ENCODE assay signal across 1 cellular context in the genomic region with DNA sequence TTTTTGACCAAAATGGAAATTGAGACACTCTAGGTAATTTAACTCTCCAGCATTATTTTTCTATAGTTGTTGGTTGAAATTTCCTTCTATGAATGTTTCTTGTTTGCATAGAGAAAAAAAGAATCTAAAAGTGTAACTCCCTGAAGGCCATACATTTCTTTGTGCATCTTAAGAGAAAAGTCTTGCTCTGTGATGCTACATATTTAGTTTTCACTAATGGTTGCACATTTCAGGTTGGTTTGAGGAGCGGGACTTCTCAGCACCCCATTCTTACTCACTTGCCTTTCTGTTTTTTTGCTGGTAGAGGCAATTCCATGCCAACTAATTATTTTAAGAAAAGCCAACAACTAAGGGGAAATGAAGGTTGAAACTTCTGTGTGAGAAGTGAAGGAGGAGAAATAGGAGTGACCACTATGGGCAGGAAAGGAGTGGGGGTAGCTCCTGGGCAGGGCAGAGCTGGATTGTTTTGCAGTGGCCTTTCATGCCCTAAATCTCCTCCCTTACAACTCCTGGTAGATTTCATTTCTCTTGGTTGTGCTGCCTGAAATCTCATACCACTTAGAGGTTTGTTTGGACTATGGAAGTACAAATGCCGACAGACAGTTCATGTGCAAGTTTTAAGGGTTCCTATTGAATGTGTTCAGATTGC.
TF ChIP-seq lines count a peak whose summit lies in the region.

No MANE protein-coding gene starts in this region.

TF ChIP-seq in IMR-90, 13 proteins besides CTCF, POLR2A, EP300 and RAD21 (continued from another document):
- TF ChIP-seq MAFK (IDR thresholded peaks at IDR 0.05; ENCODE audit: low read depth, low read length), result no peak
- no peak for TF ChIP-seq FOS (IDR thresholded peaks at IDR 0.05; ENCODE audit: low read depth, low read length)
- TF ChIP-seq RFX5 (IDR thresholded peaks at IDR 0.05; ENCODE audit: low read depth, low read length), result no peak
- TF ChIP-seq MXI1 (IDR thresholded peaks at IDR 0.05; ENCODE audit: borderline replicate concordance, low read depth, low read length), result no peak
- TF ChIP-seq RCOR1 (IDR thresholded peaks at IDR 0.05; ENCODE audit: insufficient replicate concordance, low read length), result no peak
